Comparison of ENCODE assay signal across 8 cellular contexts in genomic region chr10:91798736-91799579, GRCh38. TPM values are rescaled to one million over a fixed set of nuclear protein-coding genes. Genes with fewer than 3 reads are reported as not detected.
A peak's percentile ranks its signal among the peaks of the same experiment; 100 is the strongest.
DNase-seq lines count a peak whose midpoint lies in the region; TF ChIP-seq lines count a peak whose summit lies in the region.

No MANE protein-coding gene starts in this region.

- H3K4me3 ChIP-seq in H7 (ENCODE audit: insufficient read depth, low read depth, low read length) = peak overlapping the region; percentile 97
- peak overlapping the region; percentile 99 for H3K4me3 ChIP-seq in WI38 (ENCODE audit: low read depth, low read length)

- peak; percentile 25 for DNase-seq in NCI-H2107 treated with DMSO at 0.1 percent for 48 hours (lab: John Stamatoyannopoulos, UW; ENCODE audit: unreplicated experiment)
- DNase-seq in NCI-H2107 (lab: John Stamatoyannopoulos, UW) = no peak
- peak; percentile 69 for DNase-seq in H7
- peak; percentile 41 for DNase-seq in LoVo (ENCODE audit: low spot score)
- peak; percentile 50 for DNase-seq in effector CD4-positive, alpha-beta T cell
- peak; percentile 73 for DNase-seq in medulla oblongata (ENCODE audit: extremely low spot score)
- peak in 5 of 6 experiments; percentile 45 to 86 (median 73) for DNase-seq in stimulated activated naive CD4-positive, alpha-beta T cell (lab: John Stamatoyannopoulos, UW)

- no peaks in the 10 kb centered on the region; the same call in none of the 2 replicates for H3K36me3 ChIP-seq in H7 (replicated peaks; ENCODE audit: control insufficient read depth, insufficient read depth, low read length)

- no peak for TF ChIP-seq CTCF in WI38 (IDR thresholded peaks at IDR 0.05; ENCODE audit: low read depth, low read length)

- H3K27me3 ChIP-seq in H7 (ENCODE audit: control insufficient read depth, insufficient read depth, low read length) = no peaks in the 10 kb centered on the region

RNA-seq across cellular contexts. Expression of gene TNKS2, which starts 0.7 kb away (rescaled TPM):
- 27.4 and 38.2 TPM in 2 replicates for total RNA-seq in H7 (2014; rRNA removed; shearing (Covaris generic))
